ENCODE assay signal across 23 cellular contexts in the genomic region with DNA sequence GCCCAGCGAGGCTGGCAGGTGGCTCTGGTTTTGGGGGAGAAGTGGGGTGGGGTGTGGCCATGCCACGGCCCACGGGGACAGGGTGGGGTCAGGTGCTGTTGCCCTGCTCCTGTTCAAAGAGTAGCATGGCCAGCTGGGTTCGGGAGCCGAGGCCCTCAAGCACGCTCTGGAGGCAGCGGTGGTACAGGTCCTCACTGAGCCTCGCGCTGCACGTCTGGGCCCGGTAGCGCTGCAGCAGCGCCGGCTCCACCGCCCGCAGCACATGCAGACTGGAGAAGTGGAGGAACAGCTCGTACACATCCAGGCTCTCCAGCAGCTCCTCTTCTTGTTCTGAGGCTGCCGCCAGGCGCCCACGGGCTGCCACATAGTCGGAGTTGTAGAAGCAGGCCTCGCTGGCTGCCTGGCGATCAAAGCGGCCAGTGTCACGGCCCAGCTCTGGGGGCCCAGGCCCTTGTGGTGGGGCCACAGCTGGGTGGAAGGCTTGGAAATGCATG. TPM values are rescaled to one million over a fixed set of nuclear protein-coding genes. Genes with fewer than 3 reads are reported as not detected.
"Had no signal": no experiment of that assay in that cellular context is flagged by ENCODE, and none has a peak within 500 bp of the region (broad histone marks: within the 10 kb centered on the region; RNA-seq: fewer than 3 reads in every experiment).

No MANE protein-coding gene starts in this region.

- H3K9me3 ChIP-seq: adrenal gland, tibial artery had no signal

- FAIRE-seq: colon, urothelium cell line had no signal

- H3K27ac ChIP-seq: adrenal gland, foreskin keratinocyte, tibial artery, VCaP had no signal

- DNase-seq: activated CD4-positive, alpha-beta T cell treated with anti-CD3 and anti-CD28 coated beads, Interleukin-2, amount 50 U/mL, for 4 hours; activated CD4-positive, CD25-positive, alpha-beta regulatory T cell treated with anti-CD3 and anti-CD28 coated beads, Interleukin-2, amount 50 U/mL, for 72 hours; activated effector memory CD4-positive, alpha-beta T cell treated with anti-CD3 and anti-CD28 coated beads, Interleukin-2, amount 50 U/mL, for 16 hours; activated T-cell treated with anti-CD3 and anti-CD28 coated beads, Interleukin-2, amount 50 U/mL, for 72 hours; adrenal gland; foreskin keratinocyte; islet precursor cell; midbrain; stimulated activated CD4-positive, alpha-beta T cell treated with anti-CD3 and anti-CD28 coated beads, Interleukin-12 subunit alpha, Interleukin-12 subunit beta, amount 100 ng/mL, for 4 hours; stimulated activated CD4-positive, alpha-beta T cell treated with anti-CD3 and anti-CD28 coated beads, Interleukin-1b, Interleukin-23, amount 100 ng/mL, for 48 hours; stimulated activated CD8-positive, alpha-beta memory T cell treated with anti-CD3 and anti-CD28 coated beads, Interleukin-4, amount 100 ng/mL, for 48 hours; stimulated activated naive CD4-positive, alpha-beta T cell; T-helper 17 cell; tibial artery had no signal

- H3K4me3 ChIP-seq: adrenal gland, lung, tibial artery had no signal

- ATAC-seq: activated T-cell treated with anti-CD3 and anti-CD28 coated beads, Interleukin-2, amount 50 U/mL, for 72 hours; foreskin keratinocyte; T-helper 17 cell had no signal

- H3K4me1 ChIP-seq: foreskin keratinocyte had no signal

- H3K27me3 ChIP-seq: adrenal gland, foreskin keratinocyte, tibial artery had no signal

RNA-seq across cellular contexts. Expression of gene ASIC4, which starts 25.1 kb away (rescaled TPM):
- total RNA-seq: activated CD8-positive, alpha-beta memory T cell treated with anti-CD3 and anti-CD28 coated beads for 36 hours; epithelial cell of proximal tubule; foreskin keratinocyte; renal cortical epithelial cell; subcutaneous adipose tissue had no signal
- polyA plus RNA-seq: fibroblast of lung, foreskin keratinocyte had no signal

RNA-seq across cellular contexts. Expression of gene INHA, which starts 32.8 kb away (rescaled TPM):
- total RNA-seq: activated CD8-positive, alpha-beta memory T cell treated with anti-CD3 and anti-CD28 coated beads for 36 hours; activated T-cell treated with anti-CD3 and anti-CD28 coated beads, Interleukin-2, amount 50 U/mL, for 72 hours; T-helper 17 cell had no signal
